9 cellular contexts compared by ENCODE assay signal in the genomic region with DNA sequence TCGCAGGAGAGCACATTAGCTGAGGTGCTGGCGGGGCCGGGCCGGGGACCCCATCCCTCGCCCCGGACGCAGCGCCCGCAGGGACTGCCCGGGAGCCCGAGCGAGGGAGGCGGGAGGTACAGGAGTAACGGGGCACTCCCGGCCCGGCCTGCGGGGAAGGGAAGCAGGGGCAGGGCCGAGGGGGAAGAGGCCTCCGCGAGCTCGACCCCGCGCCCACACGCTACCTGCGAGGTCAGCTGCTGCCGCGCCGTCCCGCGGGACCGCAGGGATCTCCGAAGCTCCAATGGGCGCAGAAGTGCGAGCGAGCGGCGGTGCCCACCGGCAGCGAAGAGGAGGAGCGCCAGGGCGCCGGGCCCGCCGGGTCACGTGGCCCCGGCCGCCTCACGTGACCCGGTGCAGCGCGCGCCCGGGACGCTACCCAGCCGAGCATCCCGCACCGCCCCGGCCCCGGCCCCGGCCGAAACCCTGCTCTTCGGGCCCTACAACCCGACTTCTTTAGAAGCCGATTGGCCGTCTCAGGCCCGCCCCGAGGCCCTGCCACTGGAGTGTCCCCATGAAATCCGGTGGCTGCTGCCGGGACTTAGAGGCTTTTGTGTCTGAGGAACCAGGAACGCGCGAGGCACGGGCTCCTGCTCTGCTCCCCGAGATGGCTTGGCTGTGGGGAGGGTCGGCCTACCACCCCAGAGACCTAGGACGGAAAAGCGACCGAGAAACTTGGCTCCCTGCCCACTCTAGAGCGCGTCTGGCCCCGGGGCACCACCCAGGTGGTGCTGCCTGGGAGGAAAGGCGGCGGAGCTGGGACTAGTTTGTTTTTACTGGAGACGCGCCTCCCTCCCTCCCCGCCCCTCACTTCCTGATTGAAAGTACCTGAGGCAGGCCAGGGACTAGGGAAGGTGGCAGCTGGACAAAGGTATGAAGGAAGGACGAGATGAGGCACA. TPM values are rescaled to one million over a fixed set of nuclear protein-coding genes. Genes with fewer than 3 reads are reported as not detected.
A peak's percentile ranks its signal among the peaks of the same experiment; 100 is the strongest.
DNase-seq lines count a peak whose midpoint lies in the region; ATAC-seq, FAIRE-seq and TF ChIP-seq lines count a peak whose summit lies in the region.
"Had no signal": no experiment of that assay in that cellular context is flagged by ENCODE, and none has a peak within 500 bp of the region (broad histone marks: within the 10 kb centered on the region; RNA-seq: fewer than 3 reads in every experiment).

TSS of gene RCBTB1 (minus strand) at position 339 of the 938 bp plus-strand sequence. CDS start 18,279 bp downstream, outside the sequence.

- TF ChIP-seq CTCF in WERI-Rb-1 (IDR thresholded peaks at IDR 0.05; ENCODE audit: low read depth, low read length) (no peak), bronchial epithelial cell (IDR thresholded peaks at IDR 0.05; ENCODE audit: insufficient read depth, low read length, severe bottlenecking) (no peak)

- WGBS in small intestine, 3 donors = 0 to 1% (median 0%) methylated on average over 55 to 87 of the region's 87 CpGs

- no peaks in the 10 kb centered on the region for H3K9me3 ChIP-seq in WERI-Rb-1 (ENCODE audit: severe bottlenecking)
- no peaks in the 10 kb centered on the region for H3K9me3 ChIP-seq in small intestine (ENCODE audit: control insufficient read depth, low read depth)

- H3K27me3 ChIP-seq in WERI-Rb-1 (ENCODE audit: insufficient read depth, low read depth, severe bottlenecking) (no peaks in the 10 kb centered on the region), bronchial epithelial cell (ENCODE audit: control insufficient read depth, insufficient read depth, low read length) (no peaks in the 10 kb centered on the region), small intestine (ENCODE audit: control insufficient read depth in 2 of 2, insufficient read depth in 2 of 2, low read length in 2 of 2) (no peaks in the 10 kb centered on the region)

- FAIRE-seq in bronchial epithelial cell (lab: Jason Lieb, UNC) (no peak), small intestine (lab: Jason Lieb, UNC) (no peak)
- FAIRE-seq: G401.6 had no signal

- ATAC-seq in HG02852 (IDR thresholded peaks at IDR 0.05; ENCODE audit: unreplicated experiment) = peak; percentile 90

- DNase-seq in NCI-H524 (lab: John Stamatoyannopoulos, UW) (peak; percentile 25 to 63), NCI-H524 treated with DMSO at 0.1 percent for 48 hours (lab: John Stamatoyannopoulos, UW) (no peak), NCI-H2029 treated with DMSO at 0.1 percent for 48 hours (lab: John Stamatoyannopoulos, UW) (peak; percentile 4), WERI-Rb-1 (peak; percentile 49), bronchial epithelial cell (ENCODE audit: low read depth) (peak; percentile 50), iPS-NIHi7 (ENCODE audit: extremely low spot score) (peak; percentile 97), small intestine (peak; percentile 67)

- peaks cover 5% of the 10 kb centered on the region; the same call in 1 of the 2 replicates for H3K36me3 ChIP-seq in WERI-Rb-1
- no peaks in the 10 kb centered on the region for H3K36me3 ChIP-seq in bronchial epithelial cell (ENCODE audit: control insufficient read depth, insufficient read depth, low read length)
- no peaks in the 10 kb centered on the region for H3K36me3 ChIP-seq in small intestine (ENCODE audit: control insufficient read depth in 2 of 2, insufficient read depth in 2 of 2, low read length in 2 of 2)

- peak within 1 kb of the TSS; percentile 91 for H3K27ac ChIP-seq in WERI-Rb-1
- H3K27ac ChIP-seq in small intestine (ENCODE audit: low read depth in 1 of 2, low read length in 1 of 2) = peak within 1 kb of the TSS; percentile 55 to 91

- peak within 1 kb of the TSS; percentile 64 for H3K4me3 ChIP-seq in WERI-Rb-1 (ENCODE audit: low read depth, low read length)
- peak within 1 kb of the TSS; percentile 91 for H3K4me3 ChIP-seq in bronchial epithelial cell (ENCODE audit: low read depth, low read length)
- H3K4me3 ChIP-seq in small intestine (ENCODE audit: low read depth in 1 of 2, low read length in 2 of 2) = peak within 1 kb of the TSS; percentile 68 to 94

- H3K4me1 ChIP-seq in small intestine (ENCODE audit: control insufficient read depth in 2 of 2, insufficient read depth in 1 of 2, low read depth in 1 of 2, low read length in 1 of 2) = no peaks in the 10 kb centered on the region

RNA-seq across cellular contexts. Expression of gene RCBTB1, which starts in this region (rescaled TPM):
- 10.4 and 21.3 TPM in 2 replicates for total RNA-seq in bronchial epithelial cell
- 1 to 10 TPM; 5.4 to 6.3 (median 6.2) TPM for polyA plus RNA-seq in small intestine
